13 cellular contexts compared by ENCODE assay signal in genomic region chr16:188674-189073, GRCh38. TPM values are rescaled to one million over a fixed set of nuclear protein-coding genes. Genes with fewer than 3 reads are reported as not detected.
A peak's percentile ranks its signal among the peaks of the same experiment; 100 is the strongest.
DNase-seq lines count a peak whose midpoint lies in the region; ATAC-seq and TF ChIP-seq lines count a peak whose summit lies in the region.
"Had no signal": no experiment of that assay in that cellular context is flagged by ENCODE, and none has a peak within 500 bp of the region (broad histone marks: within the 10 kb centered on the region; RNA-seq: fewer than 3 reads in every experiment).

No MANE protein-coding gene starts in this region.

- H3K27ac Mint-ChIP-seq in glutamatergic neuron (ENCODE audit: unreplicated experiment) = no peak overlapping the region

- H3K4me3 Mint-ChIP-seq in glutamatergic neuron (ENCODE audit: unreplicated experiment) = no peak overlapping the region

- ATAC-seq in HG03432 (IDR thresholded peaks at IDR 0.05; ENCODE audit: unreplicated experiment) = no peak

- POLR2A ChIA-PET in RWPE1 (lab: Yijun Ruan, JAX; ENCODE audit: low non-redundant PET) = no interaction called here

- H3K27me3 Mint-ChIP-seq in glutamatergic neuron (ENCODE audit: unreplicated experiment) = peaks cover 9% of the 10 kb centered on the region

- no peaks in the 10 kb centered on the region for H3K4me1 Mint-ChIP-seq in glutamatergic neuron (ENCODE audit: low read depth, unreplicated experiment)

- CTCF ChIA-PET in RWPE1 (lab: Yijun Ruan, JAX) = interaction anchor here (0.5 to 1.4 kb wide), 8 partner anchors 13 to 173 kb away, joined by 3 to 9 read pairs (median 4); no protein-coding TSS in a partner anchor

- H3K4me3 ChIP-seq in GM12865 (ENCODE audit: low read depth, low read length) (no peak overlapping the region), epithelial cell of esophagus (ENCODE audit: low read length) (no peak overlapping the region)
- H3K4me3 ChIP-seq: thyroid gland had no signal

- peak overlapping the region; percentile 30; the same call in 1 of the 2 replicates for H3K27ac ChIP-seq in RWPE1
- H3K27ac ChIP-seq: thyroid gland had no signal

- TF ChIP-seq CTCF in GM12865 (IDR thresholded peaks at IDR 0.05; ENCODE audit: insufficient read depth, low read depth, low read length, missing control alignments) = peak; percentile 38
- no peak; the same call in 1 of the 2 replicates for TF ChIP-seq CTCF in RWPE1 (conservative IDR thresholded peaks at IDR 0.05; ENCODE audit: low read depth)
- peak; percentile 9 for TF ChIP-seq CTCF in epithelial cell of esophagus (IDR thresholded peaks at IDR 0.05; ENCODE audit: insufficient read depth, low read depth, low read length, missing control alignments)
- no peak for TF ChIP-seq CTCF in glutamatergic neuron (IDR thresholded peaks at IDR 0.05; ENCODE audit: partially characterized antibody, unreplicated experiment)

- peaks cover 6% of the 10 kb centered on the region for H3K9me3 Mint-ChIP-seq in glutamatergic neuron (ENCODE audit: unreplicated experiment)

- peak; percentile 38 for DNase-seq in 8988T
- DNase-seq in GM12865 (ENCODE audit: low read depth) = peak; percentile 28
- DNase-seq in RWPE1 (ENCODE audit: low spot score) = no peak
- DNase-seq in epithelial cell of esophagus (ENCODE audit: low read depth) = no peak
- DNase-seq in DMS 273 (lab: John Stamatoyannopoulos, UW; ENCODE audit: unreplicated experiment) = no peak
- no peak for DNase-seq in NCI-H526 treated with DMSO at 0.1 percent for 48 hours (lab: John Stamatoyannopoulos, UW)
- DNase-seq in glutamatergic neuron = no peak
- DNase-seq: central memory CD4-positive, alpha-beta T cell; IMR-90; thyroid gland had no signal

- no peaks in the 10 kb centered on the region for H3K36me3 Mint-ChIP-seq in glutamatergic neuron (ENCODE audit: unreplicated experiment)

RNA-seq across cellular contexts. Expression of gene HBQ1, which starts 8.4 kb away (rescaled TPM):
- total RNA-seq in glutamatergic neuron (ENCODE audit: unreplicated experiment) = 1.5 TPM
- total RNA-seq: Daoy, IMR-90, thyroid gland had no signal

RNA-seq across cellular contexts. Expression of gene HBA1, which starts 12.2 kb away (rescaled TPM):
- 1.5 TPM for total RNA-seq in glutamatergic neuron (ENCODE audit: unreplicated experiment)
- total RNA-seq: Daoy, glomerular endothelial cell, IMR-90 had no signal

RNA-seq across cellular contexts. Expression of gene HBA2, which starts 16.0 kb away (rescaled TPM):
- total RNA-seq in glutamatergic neuron (ENCODE audit: unreplicated experiment) = not detected
- total RNA-seq: glomerular endothelial cell, IMR-90 had no signal

RNA-seq across cellular contexts. Expression of gene HBM, which starts 22.9 kb away (rescaled TPM):
- not detected for total RNA-seq in glutamatergic neuron (ENCODE audit: unreplicated experiment)
- total RNA-seq: Daoy, glomerular endothelial cell, IMR-90, thyroid gland had no signal

RNA-seq across cellular contexts. Expression of gene HBZ, which starts 36.2 kb away (rescaled TPM):
- not detected for total RNA-seq in glutamatergic neuron (ENCODE audit: unreplicated experiment)
- total RNA-seq: Daoy, glomerular endothelial cell, IMR-90, thyroid gland had no signal

Comparison
In these comparisons a context has a peak if more than half of its experiments do, and no peak if none do; other contexts are left out.
1. DNase-seq: peak in 8988T (single experiment) and GM12865 (single experiment); none in RWPE1 (single experiment), epithelial cell of esophagus (single experiment), DMS 273 (single experiment), NCI-H526 treated with DMSO at 0.1 percent for 48 hours (single experiment) and glutamatergic neuron (single experiment).
2. CTCF ChIP-seq: peak in GM12865 (single experiment) and epithelial cell of esophagus (single experiment); none in RWPE1 (single experiment) and glutamatergic neuron (single experiment).